In the genomic region with DNA sequence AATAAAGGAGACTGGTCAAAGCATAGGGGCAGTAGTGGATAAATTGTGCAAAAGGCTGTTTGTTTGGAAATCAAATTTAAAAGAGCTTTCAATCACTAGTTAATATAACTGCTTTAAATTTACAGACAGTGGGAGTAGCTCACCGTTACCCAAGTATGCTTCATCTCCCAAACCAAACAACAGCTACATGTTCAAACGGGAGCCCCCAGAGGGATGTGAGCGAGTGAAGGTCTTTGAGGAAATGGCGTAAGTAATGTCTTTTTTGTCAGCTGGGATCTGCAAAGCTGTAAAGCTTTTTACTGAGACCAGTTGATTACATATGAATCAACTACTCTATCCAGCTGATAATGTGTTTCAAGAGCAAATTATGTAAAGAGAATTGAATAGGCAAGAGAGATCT, we compare ENCODE assay signal across 20 cellular contexts.
"Had no signal": no experiment of that assay in that cellular context is flagged by ENCODE, and none has a peak within 500 bp of the region (broad histone marks: within the 10 kb centered on the region; RNA-seq: fewer than 3 reads in every experiment).

No MANE protein-coding gene starts in this region.

- H3K4me3 ChIP-seq: lung, sigmoid colon, stomach, testis had no signal

- ATAC-seq: left lobe of liver; natural killer cell treated with Interleukin-12 subunit alpha and Interleukin-12 subunit beta and Interleukin-15 and Interleukin-18, amount 100 ng/mL, for 72 hours; stimulated activated effector memory CD8-positive, alpha-beta T cell treated with anti-CD3 and anti-CD28 coated beads, Interleukin-12 subunit alpha, Interleukin-12 subunit beta, amount 100 ng/mL, for 72 hours had no signal

- H3K27me3 Mint-ChIP-seq: activated naive CD8-positive, alpha-beta T cell treated with anti-CD3 and anti-CD28 coated beads for 36 hours; natural killer cell treated with Interleukin-12 subunit alpha and Interleukin-12 subunit beta and Interleukin-15 and Interleukin-18, amount 100 ng/mL, for 72 hours; type B pancreatic cell had no signal

- H3K27ac ChIP-seq: sigmoid colon, stomach, testis, VCaP had no signal

- H3K9me3 ChIP-seq: sigmoid colon, stomach, testis had no signal

- H3K4me1 ChIP-seq: sigmoid colon, stomach, testis had no signal

- H3K27me3 ChIP-seq: sigmoid colon, stomach, testis had no signal

- H3K27ac Mint-ChIP-seq: activated naive CD8-positive, alpha-beta T cell treated with anti-CD3 and anti-CD28 coated beads for 36 hours; activated T-helper 1 cell treated with anti-CD3 and anti-CD28 coated beads, Interleukin-12 subunit alpha, Interleukin-12 subunit beta, Interleukin-2, Interleukin-4 antibody, amounts not matched to agents 30 ng/mL and 10 ng/mL and 1 ng/mL, durations not matched to agents 14 hours and 24 hours and 36 hours; mesothelial cell of epicardium; natural killer cell treated with Interleukin-12 subunit alpha and Interleukin-12 subunit beta and Interleukin-15 and Interleukin-18, amount 100 ng/mL, for 72 hours; stimulated activated effector memory CD8-positive, alpha-beta T cell treated with anti-CD3 and anti-CD28 coated beads, Interleukin-12 subunit alpha, Interleukin-12 subunit beta, amount 100 ng/mL, for 72 hours; type B pancreatic cell had no signal

- H3K4me1 Mint-ChIP-seq: mesothelial cell of epicardium; stimulated activated effector memory CD8-positive, alpha-beta T cell treated with anti-CD3 and anti-CD28 coated beads, Interleukin-12 subunit alpha, Interleukin-12 subunit beta, amount 100 ng/mL, for 72 hours had no signal

- DNase-seq: activated CD4-positive, alpha-beta T cell treated with anti-CD3 and anti-CD28 coated beads for 1 hour; activated naive CD4-positive, alpha-beta T cell; activated naive CD8-positive, alpha-beta T cell treated with anti-CD3 and anti-CD28 coated beads for 36 hours; amniotic stem cell; effector CD4-positive, alpha-beta T cell; head of caudate nucleus; nucleus accumbens; posterior cingulate gyrus; sigmoid colon; stimulated activated CD4-positive, alpha-beta T cell treated with anti-CD3 and anti-CD28 coated beads, Interleukin-4, amount 100 ng/mL, for 24 hours; stomach; testis had no signal

- H3K36me3 Mint-ChIP-seq: natural killer cell treated with Interleukin-12 subunit alpha and Interleukin-12 subunit beta and Interleukin-15 and Interleukin-18, amount 100 ng/mL, for 72 hours; type B pancreatic cell had no signal

- H3K9me3 Mint-ChIP-seq: activated naive CD8-positive, alpha-beta T cell treated with anti-CD3 and anti-CD28 coated beads for 36 hours; activated T-helper 1 cell treated with anti-CD3 and anti-CD28 coated beads, Interleukin-12 subunit alpha, Interleukin-12 subunit beta, Interleukin-2, Interleukin-4 antibody, amounts not matched to agents 30 ng/mL and 10 ng/mL and 1 ng/mL, durations not matched to agents 14 hours and 24 hours and 36 hours; mesothelial cell of epicardium; natural killer cell treated with Interleukin-12 subunit alpha and Interleukin-12 subunit beta and Interleukin-15 and Interleukin-18, amount 100 ng/mL, for 72 hours; stimulated activated effector memory CD8-positive, alpha-beta T cell treated with anti-CD3 and anti-CD28 coated beads, Interleukin-12 subunit alpha, Interleukin-12 subunit beta, amount 100 ng/mL, for 72 hours; type B pancreatic cell had no signal

- H3K4me3 Mint-ChIP-seq: activated naive CD8-positive, alpha-beta T cell treated with anti-CD3 and anti-CD28 coated beads for 36 hours; activated T-helper 1 cell treated with anti-CD3 and anti-CD28 coated beads, Interleukin-12 subunit alpha, Interleukin-12 subunit beta, Interleukin-2, Interleukin-4 antibody, amounts not matched to agents 30 ng/mL and 10 ng/mL and 1 ng/mL, durations not matched to agents 14 hours and 24 hours and 36 hours; mesothelial cell of epicardium; natural killer cell treated with Interleukin-12 subunit alpha and Interleukin-12 subunit beta and Interleukin-15 and Interleukin-18, amount 100 ng/mL, for 72 hours; stimulated activated effector memory CD8-positive, alpha-beta T cell treated with anti-CD3 and anti-CD28 coated beads, Interleukin-12 subunit alpha, Interleukin-12 subunit beta, amount 100 ng/mL, for 72 hours; type B pancreatic cell had no signal
